In the genomic region with DNA sequence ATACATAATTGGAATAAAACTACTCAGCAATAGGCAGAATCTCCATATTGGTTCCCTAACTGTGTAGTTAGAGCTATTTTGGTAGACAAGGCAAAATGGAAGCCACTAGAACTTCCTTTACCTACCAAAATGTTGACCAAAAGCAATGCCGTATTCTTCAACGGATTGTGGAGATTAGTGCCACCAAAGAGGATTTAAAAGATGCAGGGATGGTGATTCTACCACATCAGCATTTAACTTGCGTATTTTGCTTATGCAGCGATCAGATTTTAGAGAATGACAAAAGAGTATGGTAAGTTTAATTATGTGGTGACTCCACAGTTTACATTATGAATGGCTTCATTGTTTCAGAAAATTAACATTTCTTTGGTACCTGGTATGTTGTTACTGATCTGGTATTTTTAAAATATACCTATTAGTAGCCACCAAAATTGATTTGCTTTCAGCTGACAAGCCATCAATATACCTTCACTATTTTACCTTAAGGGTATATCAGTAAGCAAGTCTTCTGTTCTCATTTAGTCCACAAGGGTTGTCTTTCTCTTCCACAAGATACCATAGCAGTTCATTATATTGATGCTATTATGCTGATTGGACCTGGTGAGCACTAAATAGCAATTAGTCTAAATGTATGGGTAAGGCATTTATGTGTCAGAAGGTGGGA, we compare ENCODE assay signal across 23 cellular contexts.
"Had no signal": no experiment of that assay in that cellular context is flagged by ENCODE, and none has a peak within 500 bp of the region (broad histone marks: within the 10 kb centered on the region; RNA-seq: fewer than 3 reads in every experiment).

No MANE protein-coding gene starts in this region.

- H3K27me3 ChIP-seq: ovary, right atrium auricular region, tibial nerve, uterus had no signal

- H3K9me3 ChIP-seq: ovary, right atrium auricular region, tibial nerve, uterus had no signal

- DNase-seq: hippocampal formation; islet precursor cell; left ventricle myocardium inferior; midbrain; mucosa of descending colon; naive thymus-derived CD4-positive, alpha-beta T cell; ovary; stimulated activated CD4-positive, alpha-beta T cell treated with anti-CD3 and anti-CD28 coated beads, Interleukin-12 subunit alpha, Interleukin-12 subunit beta, amount 100 ng/mL, for 4 hours; stimulated activated CD4-positive, alpha-beta T cell treated with anti-CD3 and anti-CD28 coated beads, Interleukin-15, amount 100 ng/mL, for 24 hours; stimulated activated CD4-positive, alpha-beta T cell treated with anti-CD3 and anti-CD28 coated beads, Interleukin-4, amount 100 ng/mL, for 24 hours; stimulated activated naive CD4-positive, alpha-beta T cell treated with Interleukin-2 at 50 U/mL for 16 hours; stimulated activated naive CD8-positive, alpha-beta T cell treated with anti-CD3 and anti-CD28 coated beads, Interleukin-15, amount 100 ng/mL, for 72 hours; substantia nigra; uterus had no signal

- H3K27ac ChIP-seq: left ventricle myocardium inferior, ovary, right atrium auricular region, skin epidermis, tibial nerve, uterus had no signal

- H3K27ac Mint-ChIP-seq: memory B cell; naive thymus-derived CD4-positive, alpha-beta T cell; natural killer cell treated with Interleukin-12 subunit alpha and Interleukin-12 subunit beta and Interleukin-15 and Interleukin-18, amount 100 ng/mL, for 72 hours; progenitor cell of endocrine pancreas; stimulated activated memory B cell treated with anti-CD40 and anti-IgM and Interleukin-4, amounts not matched to agents 10 μg/mL and 1 μg/mL and 100 μg/mL, for 72 hours; stimulated activated naive CD8-positive, alpha-beta T cell treated with anti-CD3 and anti-CD28 coated beads, Interleukin-15, amount 100 ng/mL, for 72 hours; type B pancreatic cell had no signal

- ATAC-seq: mucosa of descending colon; naive thymus-derived CD4-positive, alpha-beta T cell; natural killer cell treated with Interleukin-12 subunit alpha and Interleukin-12 subunit beta and Interleukin-15 and Interleukin-18, amount 100 ng/mL, for 72 hours; sciatic nerve; stimulated activated memory B cell treated with anti-CD40 and anti-IgM and Interleukin-4, amounts not matched to agents 10 μg/mL and 1 μg/mL and 100 μg/mL, for 72 hours; stimulated activated naive CD8-positive, alpha-beta T cell treated with anti-CD3 and anti-CD28 coated beads, Interleukin-15, amount 100 ng/mL, for 72 hours had no signal

- H3K4me3 Mint-ChIP-seq: memory B cell; naive thymus-derived CD4-positive, alpha-beta T cell; natural killer cell treated with Interleukin-12 subunit alpha and Interleukin-12 subunit beta and Interleukin-15 and Interleukin-18, amount 100 ng/mL, for 72 hours; stimulated activated memory B cell treated with anti-CD40 and anti-IgM and Interleukin-4, amounts not matched to agents 10 μg/mL and 1 μg/mL and 100 μg/mL, for 72 hours; stimulated activated naive CD8-positive, alpha-beta T cell treated with anti-CD3 and anti-CD28 coated beads, Interleukin-15, amount 100 ng/mL, for 72 hours; type B pancreatic cell had no signal

- H3K9me3 Mint-ChIP-seq: type B pancreatic cell had no signal

- H3K27me3 Mint-ChIP-seq: memory B cell; naive thymus-derived CD4-positive, alpha-beta T cell; natural killer cell treated with Interleukin-12 subunit alpha and Interleukin-12 subunit beta and Interleukin-15 and Interleukin-18, amount 100 ng/mL, for 72 hours; progenitor cell of endocrine pancreas; stimulated activated memory B cell treated with anti-CD40 and anti-IgM and Interleukin-4, amounts not matched to agents 10 μg/mL and 1 μg/mL and 100 μg/mL, for 72 hours; stimulated activated naive CD8-positive, alpha-beta T cell treated with anti-CD3 and anti-CD28 coated beads, Interleukin-15, amount 100 ng/mL, for 72 hours; type B pancreatic cell had no signal

- H3K4me1 ChIP-seq: left ventricle myocardium inferior, right atrium auricular region, tibial nerve, uterus had no signal

- H3K4me3 ChIP-seq: left ventricle myocardium inferior, mucosa of descending colon, ovary, right atrium auricular region, skin epidermis, tibial nerve, uterus had no signal

- H3K4me1 Mint-ChIP-seq: memory B cell; naive thymus-derived CD4-positive, alpha-beta T cell; stimulated activated memory B cell treated with anti-CD40 and anti-IgM and Interleukin-4, amounts not matched to agents 10 μg/mL and 1 μg/mL and 100 μg/mL, for 72 hours; stimulated activated naive CD8-positive, alpha-beta T cell treated with anti-CD3 and anti-CD28 coated beads, Interleukin-15, amount 100 ng/mL, for 72 hours had no signal

- H3K36me3 Mint-ChIP-seq: memory B cell; naive thymus-derived CD4-positive, alpha-beta T cell; stimulated activated memory B cell treated with anti-CD40 and anti-IgM and Interleukin-4, amounts not matched to agents 10 μg/mL and 1 μg/mL and 100 μg/mL, for 72 hours; type B pancreatic cell had no signal

- H3K36me3 ChIP-seq: left ventricle myocardium inferior, ovary, right atrium auricular region, tibial nerve, uterus had no signal
